1 cellular context compared by ENCODE assay signal in genomic region chr19:1154731-1155351, GRCh38.
TF ChIP-seq lines count a peak whose summit lies in the region.

No MANE protein-coding gene starts in this region.

TF ChIP-seq in H1, 55 proteins besides CTCF, POLR2A, EP300 and RAD21 (continued from another document):
- no peak for TF ChIP-seq CBX8 (IDR thresholded peaks at IDR 0.05; ENCODE audit: borderline replicate concordance, low read depth, low read length)
- no peak for TF ChIP-seq HDAC2 (IDR thresholded peaks at IDR 0.05; ENCODE audit: borderline replicate concordance in 1 of 2, low read depth in 2 of 2, low read length in 2 of 2)
- TF ChIP-seq RBBP5 (IDR thresholded peaks at IDR 0.05; ENCODE audit: borderline replicate concordance, low read depth, low read length): no peak
- no peak for TF ChIP-seq SP2 (IDR thresholded peaks at IDR 0.05; ENCODE audit: low read length)
- no peak for TF ChIP-seq POU5F1 (IDR thresholded peaks at IDR 0.05; ENCODE audit: low read depth, low read length)
- no peak for TF ChIP-seq CBX5 (IDR thresholded peaks at IDR 0.05; ENCODE audit: low read depth, low read length)
